Comparison of ENCODE assay signal across 1 cellular context in genomic region chr10:28431139-28431538, GRCh38.
TF ChIP-seq lines count a peak whose summit lies in the region.

No MANE protein-coding gene starts in this region.

TF ChIP-seq in WTC11, 78 proteins besides CTCF, POLR2A, EP300 and RAD21 (continued from another document):
- TF ChIP-seq PRDM15 (CRISPR knock-in tag; IDR thresholded peaks at IDR 0.05) (no peak), FOXJ3 (CRISPR knock-in tag; IDR thresholded peaks at IDR 0.05; ENCODE audit: borderline replicate concordance) (no peak), TEAD1 (CRISPR knock-in tag; IDR thresholded peaks at IDR 0.05) (no peak), ZBTB43 (CRISPR knock-in tag; IDR thresholded peaks at IDR 0.05) (no peak), NFE2L1 (CRISPR knock-in tag; IDR thresholded peaks at IDR 0.05) (no peak), E2F1 (CRISPR knock-in tag; IDR thresholded peaks at IDR 0.05) (no peak)
